ENCODE assay signal across 10 cellular contexts in the genomic region with DNA sequence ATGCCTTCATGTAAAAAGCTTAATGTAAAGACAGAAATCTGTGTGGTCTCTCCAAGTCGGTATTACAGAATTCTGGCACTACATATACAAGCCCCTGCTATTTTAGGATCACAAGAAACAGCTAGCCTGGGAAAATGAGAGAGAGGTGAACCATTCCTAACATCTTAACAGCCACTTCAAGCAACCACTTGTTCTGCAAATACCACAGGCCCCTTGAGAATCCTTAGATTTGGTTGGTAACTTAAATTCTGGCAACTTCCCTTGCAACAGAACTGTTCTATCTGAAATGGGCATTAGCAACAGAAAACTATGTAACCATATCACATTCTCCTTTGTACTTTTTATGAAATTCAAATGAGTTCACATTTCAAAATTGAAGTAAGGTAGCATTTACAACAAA.
DNase-seq lines count a peak whose midpoint lies in the region; TF ChIP-seq lines count a peak whose summit lies in the region.
"Had no signal": no experiment of that assay in that cellular context is flagged by ENCODE, and none has a peak within 500 bp of the region (broad histone marks: within the 10 kb centered on the region; RNA-seq: fewer than 3 reads in every experiment).

No MANE protein-coding gene starts in this region.

- WGBS in adrenal gland, 4 donors, result 45 to 75% (median 53%) methylated on average over 1 of the region's 1 CpG

- H3K27ac ChIP-seq in neutrophil (peak overlapping the region; percentile 49), adrenal gland (no peak overlapping the region)

- peaks cover 48% of the 10 kb centered on the region for H3K4me1 Mint-ChIP-seq in CD14-positive monocyte
- H3K4me1 Mint-ChIP-seq in brain, result peaks cover 36% of the 10 kb centered on the region

- H3K36me3 ChIP-seq in neutrophil (no peaks in the 10 kb centered on the region), adrenal gland (replicated peaks in 1 of 2) (no peaks in the 10 kb centered on the region)

- H3K4me3 ChIP-seq in neutrophil (ENCODE audit: low read depth in 1 of 2, low read length in 1 of 2), result no peak overlapping the region
- H3K4me3 ChIP-seq in adrenal gland, result no peak overlapping the region

- H3K36me3 Mint-ChIP-seq in CD14-positive monocyte, result peaks cover 4 to 6% of the 10 kb centered on the region in 2 donors
- peaks cover 9% of the 10 kb centered on the region for H3K36me3 Mint-ChIP-seq in brain

- H3K9me3 ChIP-seq in neutrophil, result no peaks in the 10 kb centered on the region
- no peaks in the 10 kb centered on the region for H3K9me3 ChIP-seq in adrenal gland (replicated peaks in 1 of 3)

- no peaks in the 10 kb centered on the region for H3K27me3 Mint-ChIP-seq in CD14-positive monocyte (ENCODE audit: low read depth in 3 of 3)
- no peaks in the 10 kb centered on the region for H3K27me3 Mint-ChIP-seq in brain

- peaks cover 12 to 23% of the 10 kb centered on the region in 2 experiments for H3K4me1 ChIP-seq in neutrophil (ENCODE audit: control insufficient read depth in 1 of 2, insufficient read depth in 1 of 2, low read depth in 1 of 2, low read length in 1 of 2)
- peaks cover 0 to 38% of the 10 kb centered on the region in 2 donors for H3K4me1 ChIP-seq in adrenal gland (replicated peaks in 1 of 2)

- H3K27me3 ChIP-seq in neutrophil (no peaks in the 10 kb centered on the region), adrenal gland (no peaks in the 10 kb centered on the region)

- H3K4me3 Mint-ChIP-seq in CD14-positive monocyte (no peak overlapping the region), brain (peak overlapping the region in 2 of 5 experiments; percentile 2 to 28)

- peak overlapping the region in 5 of 7 donors; percentile 4 to 77 (median 34) for H3K27ac Mint-ChIP-seq in CD14-positive monocyte
- peak overlapping the region in 4 of 5 experiments; percentile 13 to 62 (median 34) for H3K27ac Mint-ChIP-seq in brain

- no peak for DNase-seq in CD14-positive monocyte (ENCODE audit: low spot score)
- DNase-seq in LHCN-M2 (ENCODE audit: low read depth), result peak; percentile 53
- no peak for DNase-seq in HuH-7.5 (ENCODE audit: low spot score)
- no peak for DNase-seq in adrenal gland
- DNase-seq in ACHN, result no peak
- DNase-seq in NCI-H187 treated with DMSO at 0.1 percent for 48 hours (lab: John Stamatoyannopoulos, UW), result no peak
- DNase-seq: activated T-cell treated with anti-CD3 and anti-CD28 coated beads, Interleukin-2, amount 50 U/mL, for 1 hour; T1000 had no signal

- H3K9me3 Mint-ChIP-seq in CD14-positive monocyte, result peaks cover 0 to 2% (median 0%) of the 10 kb centered on the region in 7 donors
- H3K9me3 Mint-ChIP-seq in brain, result no peaks in the 10 kb centered on the region

- in situ Hi-C loops in ACHN (cut with HindIII; ENCODE audit: low pct_ligation_motif_present, low pct_unique_long_range_greater_than_20kb, low sequenced_read_pairs), result no loop called here

- TF ChIP-seq CTCF in CD14-positive monocyte (IDR thresholded peaks at IDR 0.05) (no peak), brain (conservative IDR thresholded peaks at IDR 0.05) (no peak), neutrophil (IDR thresholded peaks at IDR 0.05) (no peak), adrenal gland (IDR thresholded peaks at IDR 0.05) (no peak)

- intact Hi-C loops in CD14-positive monocyte (cut with micrococcal nuclease), result no loop called here
- intact Hi-C loops in adrenal gland (cut with DNase I), result no loop called here

- no peak for TF ChIP-seq POLR2A in adrenal gland (IDR thresholded peaks at IDR 0.05)
